ENCODE assay signal across 1 cellular context in genomic region chr4:38781854-38782261, GRCh38.
TF ChIP-seq lines count a peak whose summit lies in the region.

No MANE protein-coding gene starts in this region.

TF ChIP-seq in GM12878, 131 proteins besides CTCF, POLR2A, EP300 and RAD21 (continued from another document):
- no peak; the same call in 1 of the 2 replicates for TF ChIP-seq NKRF (conservative IDR thresholded peaks at IDR 0.05)
- TF ChIP-seq ZNF592 (IDR thresholded peaks at IDR 0.05), result peak; percentile 90
- no peak for TF ChIP-seq ZNF24 (IDR thresholded peaks at IDR 0.05)
- no peak for TF ChIP-seq ESRRA (IDR thresholded peaks at IDR 0.05; ENCODE audit: low read length)
- TF ChIP-seq RCOR1 (conservative IDR thresholded peaks at IDR 0.05; ENCODE audit: low read depth, low read length), result no peak
